ENCODE assay signal across 10 cellular contexts in genomic region chr5:71600783-71601182, GRCh38. TPM values are rescaled to one million over a fixed set of nuclear protein-coding genes. Genes with fewer than 3 reads are reported as not detected.
DNase-seq lines count a peak whose midpoint lies in the region; ATAC-seq, FAIRE-seq and TF ChIP-seq lines count a peak whose summit lies in the region.
"Had no signal": no experiment of that assay in that cellular context is flagged by ENCODE, and none has a peak within 500 bp of the region (broad histone marks: within the 10 kb centered on the region; RNA-seq: fewer than 3 reads in every experiment).

No MANE protein-coding gene starts in this region.

- FAIRE-seq in A549 (lab: Jason Lieb, UNC), result no peak

- H3K9ac ChIP-seq in mammary epithelial cell (ENCODE audit: insufficient read depth, low read length) (no peak overlapping the region), mesenchymal stem cell (ENCODE audit: low read length) (peak overlapping the region; percentile 53)

- H3K9me3 ChIP-seq in A549 (no peaks in the 10 kb centered on the region), KOPT-K1 (ENCODE audit: insufficient read depth, low read length, poor library complexity, severe bottlenecking) (no peaks in the 10 kb centered on the region), mammary epithelial cell (replicated peaks; ENCODE audit: insufficient read depth, low read length) (no peaks in the 10 kb centered on the region), mesenchymal stem cell (ENCODE audit: control insufficient read depth, low read length) (no peaks in the 10 kb centered on the region)
- H3K9me3 ChIP-seq: neutrophil had no signal

- DNase-seq in A549 (ENCODE audit: low read depth in 1 of 2, low spot score in 1 of 2), result no peak
- no peak for DNase-seq in mammary epithelial cell
- no peak for DNase-seq in mesenchymal stem cell
- DNase-seq in iPS-NIHi11 (ENCODE audit: low spot score), result no peak
- no peak for DNase-seq in NCI-H146 (lab: John Stamatoyannopoulos, UW)
- DNase-seq: C1 segment of cervical spinal cord had no signal

- H3K18ac ChIP-seq in mesenchymal stem cell (ENCODE audit: low read depth in 1 of 2, low read length in 2 of 2), result no peak overlapping the region

- CTCF ChIA-PET in A549 (lab: Yijun Ruan, JAX) (interaction anchor here (0.6 to 2.1 kb wide), 14 partner anchors 10 to 189 kb away, joined by 3 to 28 read pairs (median 4); partner anchors contain the start of gene MCCC2), mammary epithelial cell (lab: Charles Lee; ENCODE audit: low non-redundant PET) (interaction anchor here (0.5 to 0.6 kb wide), 4 partner anchors 10 to 130 kb away, joined by 3 to 21 read pairs (median 10); no protein-coding TSS in a partner anchor)

- POLR2A ChIA-PET in A549 (lab: Yijun Ruan, JAX), result interaction anchor here (2.1 kb wide), 1 partner anchor 13 kb away, joined by 10 read pairs; the partner anchor contains the start of gene MCCC2

- no peak overlapping the region for H2BK15ac ChIP-seq in mesenchymal stem cell (ENCODE audit: low read depth, poor library complexity, severe bottlenecking)

- no peaks in the 10 kb centered on the region for H3K27me3 ChIP-seq in mammary epithelial cell (ENCODE audit: insufficient read depth, low read length)
- H3K27me3 ChIP-seq in mesenchymal stem cell (ENCODE audit: control insufficient read depth in 1 of 2, insufficient read depth in 1 of 2, low read length in 2 of 2), result no peaks in the 10 kb centered on the region
- H3K27me3 ChIP-seq: neutrophil had no signal

- H3K79me2 ChIP-seq in mammary epithelial cell (ENCODE audit: insufficient read depth, low read length), result no peaks in the 10 kb centered on the region

- peak overlapping the region; percentile 66 for H2AK5ac ChIP-seq in mesenchymal stem cell (ENCODE audit: low read length, severe bottlenecking)

- H3K4ac ChIP-seq in mesenchymal stem cell (ENCODE audit: low read depth in 1 of 2, low read length in 2 of 2), result no peak overlapping the region

- H3K4me3 ChIP-seq in A549 (no peak overlapping the region), mammary epithelial cell (replicated peaks in 1 of 3; ENCODE audit: insufficient read depth in 1 of 3, low read depth in 2 of 3, low read length in 3 of 3) (no peak overlapping the region), mesenchymal stem cell (ENCODE audit: insufficient read depth in 1 of 2, low read depth in 1 of 2, low read length in 2 of 2) (peak overlapping the region in 1 of 2 experiments; percentile 13)

- intact Hi-C loops in mammary epithelial cell (cut with micrococcal nuclease), result no loop called here

- in situ Hi-C loops in mammary epithelial cell (cut with MboI; ENCODE audit: low sequenced_read_pairs in 2 of 2), result no loop called here

- peaks cover 9% of the 10 kb centered on the region for H3K79me1 ChIP-seq in mesenchymal stem cell (replicated peaks; ENCODE audit: low read length, poor library complexity, severe bottlenecking)

- H2BK5ac ChIP-seq in mesenchymal stem cell (ENCODE audit: low read depth, low read length, poor library complexity, severe bottlenecking), result no peak overlapping the region

- no peak overlapping the region for H3K23ac ChIP-seq in mesenchymal stem cell (ENCODE audit: low read length in 2 of 2)

- TF ChIP-seq CTCF in A549 (IDR thresholded peaks at IDR 0.05), result no peak
- no peak for TF ChIP-seq CTCF in mammary epithelial cell (conservative IDR thresholded peaks at IDR 0.05 in 1 of 2, IDR thresholded peaks at IDR 0.05 in 1 of 2; ENCODE audit: extremely low read depth in 1 of 2, insufficient read depth in 1 of 2, low read depth in 1 of 2, low read length in 2 of 2)

- ATAC-seq in A549 (peak in 1 of 2 experiments; percentile 10; a peak in 3 of 6 replicates), GM19463 (IDR thresholded peaks at IDR 0.05; ENCODE audit: unreplicated experiment) (no peak), HG03378 (IDR thresholded peaks at IDR 0.05; ENCODE audit: unreplicated experiment) (no peak)

- BruUV-seq in mammary epithelial cell (replicated peaks; lab: Mats Ljungman, UMichigan), result no TSS peak

- peaks cover 3% of the 10 kb centered on the region for H4K20me1 ChIP-seq in mammary epithelial cell (ENCODE audit: insufficient read depth, low read length)

- H3K4me2 ChIP-seq in A549 (peak overlapping the region; percentile 49), mammary epithelial cell (ENCODE audit: insufficient read depth, low read depth, low read length) (peak overlapping the region; percentile 60), mesenchymal stem cell (ENCODE audit: low read length, poor library complexity, severe bottlenecking) (no peak overlapping the region)

- TF ChIP-seq POLR2A in A549 (IDR thresholded peaks at IDR 0.05; ENCODE audit: low read length), result no peak

- dilution Hi-C loops in mammary epithelial cell (cut with HindIII; ENCODE audit: low sequenced_read_pairs), result no loop called here

- H3K36me3 ChIP-seq in KOPT-K1 (ENCODE audit: insufficient read depth, low read length), result peaks cover 61% of the 10 kb centered on the region
- H3K36me3 ChIP-seq in mammary epithelial cell (ENCODE audit: insufficient read depth, low read length), result peaks cover 22% of the 10 kb centered on the region
- H3K36me3 ChIP-seq in mesenchymal stem cell (ENCODE audit: control insufficient read depth in 1 of 2, insufficient read depth in 2 of 2, low read depth in 1 of 2, low read length in 2 of 2), result peaks cover 17 to 44% of the 10 kb centered on the region in 2 experiments

- H4K91ac ChIP-seq in mesenchymal stem cell (ENCODE audit: low read length), result no peak overlapping the region

- no peak overlapping the region for H4K8ac ChIP-seq in mesenchymal stem cell (ENCODE audit: low read length)

- peak overlapping the region; percentile 31 to 71; a peak in 5 of 6 replicates for H3K27ac ChIP-seq in A549
- H3K27ac ChIP-seq in KOPT-K1 (ENCODE audit: low read depth, low read length, poor library complexity, severe bottlenecking), result peak overlapping the region; percentile 59
- peak overlapping the region; percentile 18 for H3K27ac ChIP-seq in mammary epithelial cell (ENCODE audit: insufficient read depth, low read depth, low read length)
- peak overlapping the region; percentile 76 for H3K27ac ChIP-seq in mesenchymal stem cell (ENCODE audit: low read length, poor library complexity, severe bottlenecking)
- H3K27ac ChIP-seq: neutrophil had no signal

- no peak overlapping the region for H2AFZ ChIP-seq in mammary epithelial cell (ENCODE audit: low read depth, low read length)
- no peak overlapping the region for H2AFZ ChIP-seq in mesenchymal stem cell (ENCODE audit: low read depth, low read length)

- WGBS in A549 (ENCODE audit: missing lambda C conversion rate), result 100% methylated on average over 1 of the region's 1 CpG
- WGBS in mammary epithelial cell (ENCODE audit: low coverage, missing lambda C conversion rate), result 100% methylated on average over 1 of the region's 1 CpG
- 100% methylated on average over 1 of the region's 1 CpG for WGBS in mesenchymal stem cell

- H3K4me1 ChIP-seq in A549 (peaks cover 29% of the 10 kb centered on the region), mammary epithelial cell (ENCODE audit: insufficient read depth, low read length) (peaks cover 26% of the 10 kb centered on the region), mesenchymal stem cell (ENCODE audit: control insufficient read depth, insufficient read depth, low read depth, low read length) (peaks cover 6% of the 10 kb centered on the region)

- H2BK12ac ChIP-seq in mesenchymal stem cell (ENCODE audit: low read length in 2 of 2), result no peak overlapping the region

- TF ChIP-seq EP300 in A549 (IDR thresholded peaks at IDR 0.05), result no peak

- peak overlapping the region in 1 of 2 experiments; percentile 25 for H3K14ac ChIP-seq in mesenchymal stem cell (ENCODE audit: low read length in 2 of 2)

- no peak overlapping the region for H2BK120ac ChIP-seq in mesenchymal stem cell (ENCODE audit: low read depth, low read length)

- TF ChIP-seq RAD21 in A549 (conservative IDR thresholded peaks at IDR 0.05 in 1 of 2, IDR thresholded peaks at IDR 0.05 in 1 of 2), result no peak

TF ChIP-seq in A549, 52 proteins besides CTCF, POLR2A, EP300 and RAD21 (continues in another document):
- TF ChIP-seq ZFP36 (IDR thresholded peaks at IDR 0.05; ENCODE audit: borderline replicate concordance, partially characterized antibody), result no peak
- TF ChIP-seq FOXS1 (CRISPR knock-in tag; IDR thresholded peaks at IDR 0.05), result no peak
- no peak for TF ChIP-seq KDM5A (IDR thresholded peaks at IDR 0.05)
- no peak for TF ChIP-seq CBX2 (IDR thresholded peaks at IDR 0.05; ENCODE audit: borderline replicate concordance, low read depth)
- TF ChIP-seq HES2 (IDR thresholded peaks at IDR 0.05), result no peak
- TF ChIP-seq EHMT2 (IDR thresholded peaks at IDR 0.05; ENCODE audit: low read depth), result no peak
- TF ChIP-seq KDM1A (IDR thresholded peaks at IDR 0.05; ENCODE audit: low read depth), result no peak
- no peak for TF ChIP-seq USF2 (IDR thresholded peaks at IDR 0.05)
- no peak for TF ChIP-seq RNF2 (IDR thresholded peaks at IDR 0.05; ENCODE audit: borderline replicate concordance, low read depth)
- TF ChIP-seq ESRRA (IDR thresholded peaks at IDR 0.05; ENCODE audit: borderline replicate concordance, low read length), result no peak

RNA-seq across cellular contexts. Expression of gene MCCC2, which starts 13.6 kb away (rescaled TPM):
- polyA plus RNA-seq in A549 (2011; rRNA removed) (69.9 and 88.4 TPM in 2 replicates), A549 (2017; fragmentation: RNase III; extraction: RNeasy Plus Mini Kit Qiagen cat#74134 plus additional on column Dnase treatment) (47.4 to 52.7 TPM (median 49.4 TPM) in 3 replicates), mammary epithelial cell (31.1 TPM)
- polyA plus RNA-seq in A549 (2012; cell fraction: cytosol; rRNA removed), result 36.1 and 46.1 TPM in 2 replicates
- 24.8 and 39.9 TPM in 2 replicates for polyA plus RNA-seq in A549 (2012; cell fraction: nucleus; rRNA removed)
- 40.0 and 44.1 TPM in 2 replicates for polyA minus RNA-seq in A549 (2011; rRNA and poly(A)+ RNA removed)
- 10 to 100 TPM; 23.3 to 41.3 TPM for total RNA-seq in mammary epithelial cell
- polyA minus RNA-seq in mammary epithelial cell, result 24.7 TPM
- 20.9 TPM for polyA plus RNA-seq in mesenchymal stem cell (2013, experiment 1 of 2)
- polyA plus RNA-seq in mesenchymal stem cell (2013, experiment 2 of 2), result 20.9 TPM

Comparison
In these comparisons a context has a peak if more than half of its experiments do, and no peak if none do; other contexts are left out.
1. H3K27ac ChIP-seq: peak in every context shown above with its lines; median percentile 76 in mesenchymal stem cell; 59 in KOPT-K1; 51 in A549; 18 in mammary epithelial cell.